ENCODE assay signal across 8 cellular contexts in the genomic region with DNA sequence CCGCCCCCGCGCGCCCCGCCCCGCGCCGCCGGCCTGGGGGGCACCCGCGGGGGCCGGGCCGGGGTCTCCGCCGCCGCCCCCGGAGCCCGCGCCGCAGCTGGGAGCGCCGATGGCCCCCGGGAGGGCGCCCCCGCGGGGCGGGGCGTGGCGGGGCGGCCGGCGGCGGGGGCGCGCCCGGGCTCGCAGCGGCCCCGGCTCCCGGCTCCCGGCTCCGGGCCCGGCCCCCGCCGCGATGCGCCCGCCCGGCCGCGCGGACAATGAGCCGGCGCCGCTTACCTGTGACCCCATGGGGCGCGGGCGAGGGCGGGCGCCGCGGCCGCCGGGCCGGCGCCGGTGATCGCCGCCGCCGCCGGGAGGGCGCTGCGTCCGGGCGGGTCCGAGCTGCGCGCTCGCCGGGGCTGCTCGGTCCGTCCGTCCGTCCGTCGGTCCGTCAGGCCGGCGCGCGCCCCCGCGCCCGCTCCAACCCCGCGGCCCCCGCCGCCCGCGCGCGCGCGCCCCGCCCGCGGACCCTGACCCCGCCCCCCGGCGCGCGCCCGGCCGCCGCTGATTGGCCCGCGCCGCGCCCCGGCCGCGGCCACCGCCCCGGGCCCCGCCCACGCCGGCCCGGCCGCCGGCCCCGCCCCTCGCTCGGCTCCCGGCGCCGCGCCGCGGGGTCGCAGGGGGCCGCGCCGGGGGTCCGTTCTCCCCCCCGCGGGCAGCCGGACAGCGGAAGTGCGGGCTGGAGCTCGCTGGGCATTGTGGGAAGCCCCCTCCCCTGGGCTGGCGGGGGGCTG. TPM values are rescaled to one million over a fixed set of nuclear protein-coding genes. Genes with fewer than 3 reads are reported as not detected.
DNase-seq lines count a peak whose midpoint lies in the region; ATAC-seq, FAIRE-seq and TF ChIP-seq lines count a peak whose summit lies in the region.

A gene with protein sequence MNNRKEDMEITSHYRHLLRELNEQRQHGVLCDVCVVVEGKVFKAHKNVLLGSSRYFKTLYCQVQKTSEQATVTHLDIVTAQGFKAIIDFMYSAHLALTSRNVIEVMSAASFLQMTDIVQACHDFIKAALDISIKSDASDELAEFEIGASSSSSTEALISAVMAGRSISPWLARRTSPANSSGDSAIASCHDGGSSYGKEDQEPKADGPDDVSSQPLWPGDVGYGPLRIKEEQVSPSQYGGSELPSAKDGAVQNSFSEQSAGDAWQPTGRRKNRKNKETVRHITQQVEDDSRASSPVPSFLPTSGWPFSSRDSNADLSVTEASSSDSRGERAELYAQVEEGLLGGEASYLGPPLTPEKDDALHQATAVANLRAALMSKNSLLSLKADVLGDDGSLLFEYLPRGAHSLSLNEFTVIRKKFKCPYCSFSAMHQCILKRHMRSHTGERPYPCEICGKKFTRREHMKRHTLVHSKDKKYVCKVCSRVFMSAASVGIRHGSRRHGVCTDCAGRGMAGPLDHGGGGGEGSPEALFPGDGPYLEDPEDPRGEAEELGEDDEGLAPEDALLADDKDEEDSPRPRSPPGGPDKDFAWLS (minus strand): TSS at position 444 of the 773 bp plus-strand sequence. CDS start 40,507 bp downstream, outside the sequence.

- TF ChIP-seq POLR2A in tibial nerve (IDR thresholded peaks at IDR 0.05), result no peak

- TF ChIP-seq EP300 in tibial nerve (IDR thresholded peaks at IDR 0.05), result no peak

- ATAC-seq in HG02588 (IDR thresholded peaks at IDR 0.05; ENCODE audit: unreplicated experiment), result peak; percentile 51
- peak; percentile 64 for ATAC-seq in memory B cell (ENCODE audit: low read depth)

- no peak for FAIRE-seq in RCC 7860 (lab: Jason Lieb, UNC)

- DNase-seq in NCI-H1436 (lab: John Stamatoyannopoulos, UW) (peak; percentile 19), NCI-H1436 treated with DMSO at 0.1 percent for 48 hours (lab: John Stamatoyannopoulos, UW) (no peak), RCC 7860 (ENCODE audit: low spot score) (peak; percentile 7), memory B cell (ENCODE audit: low spot score in 2 of 2) (no peak), tibial nerve (ENCODE audit: low spot score in 2 of 2) (no peak)
- no peak for DNase-seq in effector memory CD4-positive, alpha-beta T cell
- DNase-seq in stimulated activated naive CD4-positive, alpha-beta T cell treated with Interleukin-2 at 50 U/mL for 16 hours (lab: John Stamatoyannopoulos, UW), result no peak

- H3K27ac ChIP-seq in effector memory CD4-positive, alpha-beta T cell (ENCODE audit: insufficient read depth, low read length, poor library complexity, severe bottlenecking), result no peak within 1 kb of the TSS
- H3K27ac ChIP-seq in tibial nerve, result peak within 1 kb of the TSS; percentile 72 to 89 (median 80)

- no peaks in the 10 kb centered on the region for H3K36me3 ChIP-seq in effector memory CD4-positive, alpha-beta T cell (ENCODE audit: control insufficient read depth, insufficient read depth, low read length)
- H3K36me3 ChIP-seq in tibial nerve, result no peaks in the 10 kb centered on the region

- peak within 1 kb of the TSS; percentile 33 for H3K4me3 ChIP-seq in effector memory CD4-positive, alpha-beta T cell (ENCODE audit: insufficient read depth, low read depth, low read length, poor library complexity, severe bottlenecking)
- H3K4me3 ChIP-seq in tibial nerve, result peak within 1 kb of the TSS; percentile 44 to 94 (median 54)

- H3K4me1 Mint-ChIP-seq in memory B cell, result peaks cover 8% of the 10 kb centered on the region

- H3K27me3 Mint-ChIP-seq in memory B cell, result peaks cover 29% of the 10 kb centered on the region

- no peaks in the 10 kb centered on the region for H3K9me3 Mint-ChIP-seq in memory B cell

- 1% methylated on average over 42 of the region's 152 CpGs; no CpG with 5 or more reads in 1 of the 2 donors for WGBS in tibial nerve, 2 donors

- no peak within 1 kb of the TSS for H3K27ac Mint-ChIP-seq in memory B cell

- peak within 1 kb of the TSS; percentile 89 for H3K4me3 Mint-ChIP-seq in memory B cell

- H3K9me3 ChIP-seq in effector memory CD4-positive, alpha-beta T cell (ENCODE audit: control insufficient read depth, low read length), result no peaks in the 10 kb centered on the region
- no peaks in the 10 kb centered on the region for H3K9me3 ChIP-seq in tibial nerve

- H3K27me3 ChIP-seq in effector memory CD4-positive, alpha-beta T cell (replicated peaks; ENCODE audit: control insufficient read depth, insufficient read depth, low read length, poor library complexity, severe bottlenecking), result peaks cover 31% of the 10 kb centered on the region
- H3K27me3 ChIP-seq in tibial nerve, result peaks cover 0 to 5% of the 10 kb centered on the region in 2 donors

- TF ChIP-seq CTCF in tibial nerve (IDR thresholded peaks at IDR 0.05), result no peak

- H3K36me3 Mint-ChIP-seq in memory B cell, result peaks cover 2% of the 10 kb centered on the region

- peaks cover 15% of the 10 kb centered on the region for H3K4me1 ChIP-seq in effector memory CD4-positive, alpha-beta T cell (ENCODE audit: control insufficient read depth, insufficient read depth, low read length, poor library complexity, severe bottlenecking)
- peaks cover 0 to 68% (median 33%) of the 10 kb centered on the region in 4 donors for H3K4me1 ChIP-seq in tibial nerve

RNA-seq across cellular contexts. Expression of the gene that starts here (rescaled TPM):
- total RNA-seq in tibial nerve, result 10 to 100 TPM; 11.5 to 20.4 (median 12.6) TPM

Comparison
In these comparisons a context has a peak if more than half of its experiments do, and no peak if none do; other contexts are left out.
1. DNase-seq: peak in NCI-H1436 (single experiment) and RCC 7860 (single experiment); none in NCI-H1436 treated with DMSO at 0.1 percent for 48 hours (single experiment), effector memory CD4-positive, alpha-beta T cell (0 of 3), memory B cell (0 of 2), tibial nerve (0 of 2) and stimulated activated naive CD4-positive, alpha-beta T cell treated with Interleukin-2 at 50 U/mL for 16 hours (single experiment).